Comparison of ENCODE assay signal across 8 cellular contexts in genomic region chr2:209771474-209772292, GRCh38. TPM values are rescaled to one million over a fixed set of nuclear protein-coding genes. Genes with fewer than 3 reads are reported as not detected.
DNase-seq lines count a peak whose midpoint lies in the region; ATAC-seq and TF ChIP-seq lines count a peak whose summit lies in the region.

TSS of gene UNC80 (plus strand) at chr2:209771832. CDS start at chr2:209772073, 241 bp downstream.

- H3K4me1 ChIP-seq in heart right ventricle (peaks cover 0 to 8% (median 4%) of the 10 kb centered on the region in 9 donors), parathyroid adenoma (no peaks in the 10 kb centered on the region)

- peak within 1 kb of the TSS; percentile 94 for H2AFZ ChIP-seq in parathyroid adenoma

- DNase-seq in NCI-H2196 treated with DMSO at 0.1 percent for 48 hours (lab: John Stamatoyannopoulos, UW; ENCODE audit: unreplicated experiment) = peak; percentile 55
- peak; percentile 64 to 70 for DNase-seq in heart right ventricle
- no peak for DNase-seq in GDM1 (lab: John Stamatoyannopoulos, UW)

- 0 to 2% methylated on average over 54 to 71 of the region's 73 CpGs for WGBS in heart right ventricle, 2 donors

- H3K27ac ChIP-seq in C4-2B (peak within 1 kb of the TSS; percentile 44), angular gyrus (ENCODE audit: low read depth, low read length) (peak within 1 kb of the TSS; percentile 16), heart right ventricle (no peak within 1 kb of the TSS), parathyroid adenoma (peak within 1 kb of the TSS; percentile 82)

- peak within 1 kb of the TSS in 9 of 10 donors; percentile 21 to 59 (median 51) for H3K4me3 ChIP-seq in heart right ventricle
- H3K4me3 ChIP-seq in parathyroid adenoma (ENCODE audit: low read depth, low read length) = peak within 1 kb of the TSS; percentile 44

- peak; percentile 73 for ATAC-seq in GM21423 (IDR thresholded peaks at IDR 0.05; ENCODE audit: unreplicated experiment)
- peak; percentile 89 to 99 (median 96) for ATAC-seq in heart right ventricle
- no peak for ATAC-seq in GM21529 (IDR thresholded peaks at IDR 0.05; ENCODE audit: unreplicated experiment)

- H3K36me3 ChIP-seq in heart right ventricle (no peaks in the 10 kb centered on the region), parathyroid adenoma (ENCODE audit: control insufficient read depth, insufficient read depth, low read length) (no peaks in the 10 kb centered on the region)

- intact Hi-C loops in heart right ventricle (cut with DNase I) = no loop called here

- H3K27me3 ChIP-seq in heart right ventricle = peaks cover 0 to 49% (median 6%) of the 10 kb centered on the region in 7 donors
- peaks cover 3% of the 10 kb centered on the region for H3K27me3 ChIP-seq in parathyroid adenoma (ENCODE audit: control insufficient read depth, insufficient read depth, low read length)

- no peaks in the 10 kb centered on the region for H3K9me3 ChIP-seq in heart right ventricle
- no peaks in the 10 kb centered on the region for H3K9me3 ChIP-seq in parathyroid adenoma (ENCODE audit: control insufficient read depth, low read length)

- TF ChIP-seq CTCF in C4-2B (conservative IDR thresholded peaks at IDR 0.05) = no peak
- TF ChIP-seq CTCF in heart right ventricle (IDR thresholded peaks at IDR 0.05) = no peak
- no peak for TF ChIP-seq CTCF in parathyroid adenoma (IDR thresholded peaks at IDR 0.05)

- H3K79me2 ChIP-seq in parathyroid adenoma = no peaks in the 10 kb centered on the region

- no peak within 1 kb of the TSS for H3K9ac ChIP-seq in parathyroid adenoma

- H3K4me2 ChIP-seq in parathyroid adenoma (ENCODE audit: low read length) = peak within 1 kb of the TSS; percentile 74

RNA-seq across cellular contexts. Expression of gene UNC80, which starts in this region (rescaled TPM):
- total RNA-seq in heart right ventricle = 1 to 10 TPM in 1 of 10 donors, under 1 TPM in 6, not detected in 3; 0.15 to 1.3 (median 0.34) TPM
- under 1 TPM in 1 of 2 donors, not detected in 1; under 0.01 TPM for polyA plus RNA-seq in heart right ventricle

Comparison
In these comparisons a context has a peak if more than half of its experiments do, and no peak if none do; other contexts are left out.
1. H3K27ac ChIP-seq: peak in C4-2B (single experiment), angular gyrus (single experiment) and parathyroid adenoma (single experiment); none in heart right ventricle (0 of 10).